8 cellular contexts compared by ENCODE assay signal in genomic region chr13:91406619-91407018, GRCh38. TPM values are rescaled to one million over a fixed set of nuclear protein-coding genes. Genes with fewer than 3 reads are reported as not detected.
DNase-seq lines count a peak whose midpoint lies in the region; ATAC-seq and TF ChIP-seq lines count a peak whose summit lies in the region.

No MANE protein-coding gene starts in this region.

- no peaks in the 10 kb centered on the region for H3K4me1 ChIP-seq in heart left ventricle
- no peaks in the 10 kb centered on the region for H3K4me1 ChIP-seq in endodermal cell (ENCODE audit: control insufficient read depth, insufficient read depth, low read length)

- H3K4me3 ChIP-seq in heart left ventricle (no peak overlapping the region), endodermal cell (ENCODE audit: low read length) (no peak overlapping the region)

- H3K27ac Mint-ChIP-seq in endodermal cell (no peak overlapping the region), mesothelial cell of epicardium (no peak overlapping the region)

- no peaks in the 10 kb centered on the region for H3K36me3 Mint-ChIP-seq in endodermal cell (ENCODE audit: low read depth)
- peaks cover 1% of the 10 kb centered on the region for H3K36me3 Mint-ChIP-seq in mesothelial cell of epicardium

- intact Hi-C loops in heart left ventricle (cut with DNase I) (no loop called here), Right ventricle myocardium superior (cut with DNase I) (no loop called here)

- H3K27me3 Mint-ChIP-seq in endodermal cell (ENCODE audit: insufficient read depth) (peaks cover 5% of the 10 kb centered on the region), mesothelial cell of epicardium (ENCODE audit: low read depth) (peaks cover 46% of the 10 kb centered on the region)

- H3K36me3 ChIP-seq in heart left ventricle, result no peaks in the 10 kb centered on the region
- no peaks in the 10 kb centered on the region for H3K36me3 ChIP-seq in endodermal cell (ENCODE audit: control insufficient read depth, insufficient read depth, low read length)

- 36 to 44% (median 40%) methylated on average over 5 of the region's 5 CpGs for WGBS in heart left ventricle, 4 donors
- 14% methylated on average over 4 of the region's 5 CpGs; no CpG with 5 or more reads in 1 of the 2 experiments for WGBS in endodermal cell (ENCODE audit: insufficient coverage in 1 of 2, insufficient read length in 1 of 2), 2 experiments

- H3K4me1 Mint-ChIP-seq in endodermal cell, result peaks cover 5% of the 10 kb centered on the region
- H3K4me1 Mint-ChIP-seq in mesothelial cell of epicardium, result no peaks in the 10 kb centered on the region

- peaks cover 0 to 12% (median 0%) of the 10 kb centered on the region in 9 donors for H3K27me3 ChIP-seq in heart left ventricle
- peaks cover 14% of the 10 kb centered on the region for H3K27me3 ChIP-seq in endodermal cell (ENCODE audit: control insufficient read depth, insufficient read depth, low read length, poor library complexity, severe bottlenecking)

- no peak for TF ChIP-seq POLR2A in heart left ventricle (IDR thresholded peaks at IDR 0.05)

- DNase-seq in heart left ventricle (no peak), Right ventricle myocardium superior (no peak), HT-29 (ENCODE audit: low spot score) (peak; percentile 87), OCI-M1 (lab: John Stamatoyannopoulos, UW) (peak; percentile 77), endodermal cell (peak; percentile 86), putamen (ENCODE audit: low spot score) (peak; percentile 14), mesothelial cell of epicardium (ENCODE audit: low spot score in 2 of 2, unreplicated experiment in 2 of 2) (no peak)

- TF ChIP-seq CTCF in heart left ventricle (IDR thresholded peaks at IDR 0.05) (peak in 9 of 12 donors; percentile 10 to 43 (median 25)), endodermal cell (conservative IDR thresholded peaks at IDR 0.05) (peak; percentile 82), mesothelial cell of epicardium (IDR thresholded peaks at IDR 0.05; ENCODE audit: unreplicated experiment) (no peak)

- H3K27ac ChIP-seq in heart left ventricle, result no peak overlapping the region
- no peak overlapping the region for H3K27ac ChIP-seq in endodermal cell (ENCODE audit: low read depth, low read length)

- H3K9me3 ChIP-seq in heart left ventricle (no peaks in the 10 kb centered on the region), endodermal cell (ENCODE audit: control insufficient read depth, low read length) (no peaks in the 10 kb centered on the region)

- H3K9ac ChIP-seq in endodermal cell (ENCODE audit: extremely low read depth, low read length, poor library complexity, severe bottlenecking), result no peak overlapping the region

- ATAC-seq in heart left ventricle (no peak), Right ventricle myocardium superior (ENCODE audit: poor library complexity) (no peak), GM21526 (IDR thresholded peaks at IDR 0.05; ENCODE audit: low FRiP score, unreplicated experiment) (peak; percentile 85)

- H3K9me3 Mint-ChIP-seq in endodermal cell (no peaks in the 10 kb centered on the region), mesothelial cell of epicardium (peaks cover 4% of the 10 kb centered on the region)

- H3K4me3 Mint-ChIP-seq in endodermal cell, result no peak overlapping the region
- no peak overlapping the region for H3K4me3 Mint-ChIP-seq in mesothelial cell of epicardium

RNA-seq across cellular contexts. Expression of gene GPC5, which starts 8.2 kb away (rescaled TPM):
- 1 to 10 TPM in 3 of 9 donors, under 1 TPM in 6; 0.14 to 2.9 (median 0.91) TPM for total RNA-seq in heart left ventricle
- under 1 TPM in 1 of 2 donors, not detected in 1; 0.34 TPM for polyA plus RNA-seq in heart left ventricle
- total RNA-seq in Right ventricle myocardium superior, result 1.4 TPM
- total RNA-seq in HT-29 (2014; rRNA removed; shearing (Covaris generic)), result not detected in 2 replicates
- total RNA-seq in endodermal cell, result under 1 TPM; 0.22 to 0.51 TPM
- 0.36 TPM for polyA plus RNA-seq in endodermal cell (2013, experiment 1 of 2)
- polyA plus RNA-seq in endodermal cell (2013, experiment 2 of 2), result 0.70 TPM
- 2.4 to 2.7 TPM (median 2.5 TPM) in 3 replicates for total RNA-seq in mesothelial cell of epicardium

RNA-seq across cellular contexts. Expression of gene MIR17HG, which starts 59.1 kb away (rescaled TPM):
- 1 to 10 TPM in 5 of 9 donors, under 1 TPM in 4; 0.67 to 2.4 (median 1.1) TPM for total RNA-seq in heart left ventricle
- 1 to 10 TPM in 1 of 2 donors, under 1 TPM in 1; 0.22 to 1.9 TPM for polyA plus RNA-seq in heart left ventricle
- 1.0 TPM for total RNA-seq in Right ventricle myocardium superior
- total RNA-seq in HT-29 (2014; rRNA removed; shearing (Covaris generic)), result 6.8 and 7.6 TPM in 2 replicates
- 10 to 100 TPM; 22.8 to 23.0 TPM for total RNA-seq in endodermal cell
- polyA plus RNA-seq in endodermal cell (2013, experiment 1 of 2), result 22.8 TPM
- polyA plus RNA-seq in endodermal cell (2013, experiment 2 of 2), result 23.4 TPM
- 15.1 to 16.5 TPM (median 16.3 TPM) in 3 replicates for total RNA-seq in mesothelial cell of epicardium

Comparison
In these comparisons a context has a peak if more than half of its experiments do, and no peak if none do; other contexts are left out.
1. DNase-seq: peak in HT-29 (single experiment), OCI-M1 (single experiment), endodermal cell (single experiment) and putamen (single experiment); none in heart left ventricle (0 of 5), Right ventricle myocardium superior (single experiment) and mesothelial cell of epicardium (0 of 2).